Comparison of ENCODE assay signal across 16 cellular contexts in the genomic region with DNA sequence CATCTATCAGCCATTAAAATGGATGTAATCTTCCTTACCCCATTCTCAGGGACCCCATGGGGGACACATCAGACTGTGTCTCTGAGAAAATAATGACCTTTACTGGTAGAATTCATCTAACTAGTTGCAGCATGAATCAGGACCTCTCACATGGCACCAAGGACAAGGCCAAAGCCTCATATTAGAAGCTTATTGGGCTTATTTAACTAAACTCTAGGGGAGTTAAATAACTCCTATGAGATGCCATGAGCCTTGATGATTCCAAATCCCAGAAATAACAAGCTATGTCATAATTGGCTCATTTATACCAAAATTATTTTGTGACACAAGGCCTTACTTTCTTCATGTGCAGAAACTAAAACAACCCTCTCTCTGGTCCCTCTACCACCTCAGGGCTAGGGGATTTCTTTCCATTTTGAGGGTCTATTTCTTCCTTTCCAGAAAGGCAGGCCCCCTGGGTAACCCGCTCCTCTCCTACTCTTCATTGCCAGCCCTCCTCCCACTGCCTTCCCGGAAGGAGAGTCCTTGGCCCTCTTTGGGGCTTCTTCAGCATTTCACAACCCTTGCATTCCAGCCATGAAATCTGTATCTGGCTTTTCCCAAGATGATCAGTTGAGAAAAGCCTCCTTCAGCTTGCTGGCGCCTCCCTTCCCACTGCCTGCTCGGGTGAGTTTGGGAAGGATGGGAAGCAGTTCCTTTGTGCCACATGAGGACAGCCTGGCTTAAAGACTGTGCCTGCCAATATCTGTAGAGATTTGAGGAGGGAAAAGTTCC. TPM values are rescaled to one million over a fixed set of nuclear protein-coding genes. Genes with fewer than 3 reads are reported as not detected.
A peak's percentile ranks its signal among the peaks of the same experiment; 100 is the strongest.
DNase-seq lines count a peak whose midpoint lies in the region; ATAC-seq and TF ChIP-seq lines count a peak whose summit lies in the region.
"Had no signal": no experiment of that assay in that cellular context is flagged by ENCODE, and none has a peak within 500 bp of the region (broad histone marks: within the 10 kb centered on the region; RNA-seq: fewer than 3 reads in every experiment).

No MANE protein-coding gene starts in this region.

- H3K4me1 ChIP-seq in fibroblast of lung (ENCODE audit: control insufficient read depth, extremely low read depth, insufficient read depth, low read length) (peaks cover 16% of the 10 kb centered on the region), mucosa of descending colon (ENCODE audit: low read depth) (no peaks in the 10 kb centered on the region), subcutaneous abdominal adipose tissue (ENCODE audit: control insufficient read depth in 5 of 5, insufficient read depth in 5 of 5, low read length in 5 of 5) (peaks cover 32 to 78% (median 68%) of the 10 kb centered on the region in 5 donors)

- H3K27ac ChIP-seq in fibroblast of lung (ENCODE audit: insufficient read depth, low read length) (peak overlapping the region; percentile 33), subcutaneous abdominal adipose tissue (ENCODE audit: low read depth, low read length) (peak overlapping the region; percentile 98), WERI-Rb-1 (no peak overlapping the region)

- H3K27me3 Mint-ChIP-seq in HFFc6 (ENCODE audit: insufficient read depth) = peaks cover 2% of the 10 kb centered on the region

- H3K27ac Mint-ChIP-seq in HFFc6 = peak overlapping the region; percentile 56
- H3K27ac Mint-ChIP-seq: activated T-helper 2 cell treated with anti-CD3 and anti-CD28 coated beads, Interferon-gamma antibody, Interleukin-2, Interleukin-4, amounts not matched to agents 10 μg/mL and 5 μg/mL and 100 μg/mL, durations not matched to agents 14 hours and 24 hours and 36 hours; natural killer cell had no signal

- H3K4me1 Mint-ChIP-seq in HFFc6 (ENCODE audit: low read depth) = peaks cover 68% of the 10 kb centered on the region
- H3K4me1 Mint-ChIP-seq: natural killer cell had no signal

- H3K9me3 Mint-ChIP-seq in HFFc6 = no peaks in the 10 kb centered on the region
- H3K9me3 Mint-ChIP-seq: activated T-helper 2 cell treated with anti-CD3 and anti-CD28 coated beads, Interferon-gamma antibody, Interleukin-2, Interleukin-4, amounts not matched to agents 10 μg/mL and 5 μg/mL and 100 μg/mL, durations not matched to agents 14 hours and 24 hours and 36 hours; natural killer cell had no signal

- TF ChIP-seq CTCF in HFFc6 (IDR thresholded peaks at IDR 0.05) = no peak
- no peak for TF ChIP-seq CTCF in fibroblast of lung (conservative IDR thresholded peaks at IDR 0.05 in 1 of 2, IDR thresholded peaks at IDR 0.05 in 1 of 2; ENCODE audit: low read depth in 1 of 2, low read length in 2 of 2)
- no peak for TF ChIP-seq CTCF in mucosa of descending colon (IDR thresholded peaks at IDR 0.05)
- no peak for TF ChIP-seq CTCF in WERI-Rb-1 (IDR thresholded peaks at IDR 0.05; ENCODE audit: low read depth, low read length)

- H3K36me3 ChIP-seq in fibroblast of lung (ENCODE audit: control insufficient read depth, insufficient read depth, low read length) = peaks cover 6% of the 10 kb centered on the region
- H3K36me3 ChIP-seq in mucosa of descending colon (ENCODE audit: low read depth) = peaks cover under 1% of the 10 kb centered on the region
- peaks cover 0 to 33% (median 6%) of the 10 kb centered on the region in 5 donors for H3K36me3 ChIP-seq in subcutaneous abdominal adipose tissue (ENCODE audit: control insufficient read depth in 5 of 5, insufficient read depth in 5 of 5, low read length in 5 of 5)
- peaks cover 29% of the 10 kb centered on the region for H3K36me3 ChIP-seq in WERI-Rb-1

- DNase-seq in HFFc6 = no peak
- DNase-seq in fibroblast of lung (ENCODE audit: low read depth in 2 of 2) = peak in 1 of 2 donors; percentile 51
- no peak for DNase-seq in mucosa of descending colon
- DNase-seq in NCI-H2081 (lab: John Stamatoyannopoulos, UW) = no peak
- DNase-seq in WERI-Rb-1 = no peak
- DNase-seq in germinal center (ENCODE audit: low spot score) = no peak
- DNase-seq: activated CD4-positive, alpha-beta T cell treated with anti-CD3 and anti-CD28 coated beads, Interleukin-2, amount 50 U/mL, for 4 hours; DND-41; natural killer cell; NCI-H1105 treated with DMSO at 0.1 percent for 48 hours; stimulated activated CD4-positive, alpha-beta T cell treated with anti-CD3 and anti-CD28 coated beads, Interleukin-15, amount 100 ng/mL, for 24 hours; T-helper 2 cell had no signal

- H4K20me1 ChIP-seq in fibroblast of lung (ENCODE audit: control insufficient read depth, extremely low read depth, insufficient read depth, low read length) = no peaks in the 10 kb centered on the region

- no peaks in the 10 kb centered on the region for H3K9me3 ChIP-seq in fibroblast of lung (ENCODE audit: control insufficient read depth, insufficient read depth, low read depth, low read length)
- H3K9me3 ChIP-seq in mucosa of descending colon = no peaks in the 10 kb centered on the region
- H3K9me3 ChIP-seq in subcutaneous abdominal adipose tissue (ENCODE audit: control insufficient read depth in 5 of 5, low read length in 5 of 5) = no peaks in the 10 kb centered on the region
- no peaks in the 10 kb centered on the region for H3K9me3 ChIP-seq in WERI-Rb-1 (ENCODE audit: severe bottlenecking)

- H3K79me2 ChIP-seq in fibroblast of lung (ENCODE audit: control insufficient read depth, insufficient read depth, low read length) = no peaks in the 10 kb centered on the region

- H3K4me3 Mint-ChIP-seq in HFFc6 = no peak overlapping the region
- H3K4me3 Mint-ChIP-seq: natural killer cell had no signal

- H3K27me3 ChIP-seq in fibroblast of lung (ENCODE audit: control insufficient read depth, insufficient read depth, low read length) (no peaks in the 10 kb centered on the region), subcutaneous abdominal adipose tissue (ENCODE audit: control insufficient read depth in 5 of 5, insufficient read depth in 4 of 5, low read length in 5 of 5) (peaks cover 0 to 3% (median 0%) of the 10 kb centered on the region in 5 donors), WERI-Rb-1 (ENCODE audit: insufficient read depth, low read depth, severe bottlenecking) (no peaks in the 10 kb centered on the region)

- ATAC-seq in mucosa of descending colon (peak; percentile 15), GM18909 (IDR thresholded peaks at IDR 0.05; ENCODE audit: poor library complexity, unreplicated experiment) (no peak)
- ATAC-seq: esophagus mucosa, natural killer cell had no signal

- no peak overlapping the region for H2AFZ ChIP-seq in fibroblast of lung (ENCODE audit: low read length)

- intact Hi-C loops in mucosa of descending colon (cut with DNase I, micrococcal nuclease) = no loop called here

- H3K4me3 ChIP-seq in fibroblast of lung (replicated peaks in 1 of 4; ENCODE audit: control extremely low read depth in 1 of 4, insufficient read depth in 1 of 4, low read depth in 3 of 4, low read length in 4 of 4) = no peak overlapping the region
- H3K4me3 ChIP-seq in mucosa of descending colon = no peak overlapping the region
- H3K4me3 ChIP-seq in subcutaneous abdominal adipose tissue (ENCODE audit: low read depth in 1 of 5, low read length in 5 of 5) = no peak overlapping the region
- no peak overlapping the region for H3K4me3 ChIP-seq in WERI-Rb-1 (ENCODE audit: low read depth, low read length)

- peaks cover 21% of the 10 kb centered on the region for H3K36me3 Mint-ChIP-seq in HFFc6 (ENCODE audit: low read depth)
- H3K36me3 Mint-ChIP-seq: natural killer cell had no signal

- H3K4me2 ChIP-seq in fibroblast of lung (ENCODE audit: extremely low read depth, insufficient read depth, low read length) = no peak overlapping the region

- H3K9ac ChIP-seq in fibroblast of lung (ENCODE audit: insufficient read depth, low read length) = no peak overlapping the region
- H3K9ac ChIP-seq in subcutaneous abdominal adipose tissue (ENCODE audit: low read length in 5 of 5) = peak overlapping the region; percentile 8 to 90 (median 59)

RNA-seq across cellular contexts. Expression of a gene that starts 41.8 kb away (rescaled TPM):
- 100 to 1,000 TPM; 123 to 148 (median 135) TPM for total RNA-seq in HFFc6 (2021; fragmentation: NEBNext Ultra II Directional; extraction: Animal tissue kit (Norgen Biotek cat#: 25700))
- total RNA-seq in fibroblast of lung (80.9 and 143 TPM in 2 replicates), mucosa of descending colon (10 to 100 TPM; 65.5 to 89.9 (median 71.3) TPM)
- polyA plus RNA-seq in fibroblast of lung = 93.2 and 152 TPM in 2 replicates
- 166 and 220 TPM in 2 replicates for polyA plus RNA-seq in fibroblast of lung (2012)
- polyA minus RNA-seq in fibroblast of lung (ENCODE audit: low replicate concordance) = 118 and 164 TPM in 2 replicates
